Comparison of ENCODE assay signal across 8 cellular contexts in the genomic region with DNA sequence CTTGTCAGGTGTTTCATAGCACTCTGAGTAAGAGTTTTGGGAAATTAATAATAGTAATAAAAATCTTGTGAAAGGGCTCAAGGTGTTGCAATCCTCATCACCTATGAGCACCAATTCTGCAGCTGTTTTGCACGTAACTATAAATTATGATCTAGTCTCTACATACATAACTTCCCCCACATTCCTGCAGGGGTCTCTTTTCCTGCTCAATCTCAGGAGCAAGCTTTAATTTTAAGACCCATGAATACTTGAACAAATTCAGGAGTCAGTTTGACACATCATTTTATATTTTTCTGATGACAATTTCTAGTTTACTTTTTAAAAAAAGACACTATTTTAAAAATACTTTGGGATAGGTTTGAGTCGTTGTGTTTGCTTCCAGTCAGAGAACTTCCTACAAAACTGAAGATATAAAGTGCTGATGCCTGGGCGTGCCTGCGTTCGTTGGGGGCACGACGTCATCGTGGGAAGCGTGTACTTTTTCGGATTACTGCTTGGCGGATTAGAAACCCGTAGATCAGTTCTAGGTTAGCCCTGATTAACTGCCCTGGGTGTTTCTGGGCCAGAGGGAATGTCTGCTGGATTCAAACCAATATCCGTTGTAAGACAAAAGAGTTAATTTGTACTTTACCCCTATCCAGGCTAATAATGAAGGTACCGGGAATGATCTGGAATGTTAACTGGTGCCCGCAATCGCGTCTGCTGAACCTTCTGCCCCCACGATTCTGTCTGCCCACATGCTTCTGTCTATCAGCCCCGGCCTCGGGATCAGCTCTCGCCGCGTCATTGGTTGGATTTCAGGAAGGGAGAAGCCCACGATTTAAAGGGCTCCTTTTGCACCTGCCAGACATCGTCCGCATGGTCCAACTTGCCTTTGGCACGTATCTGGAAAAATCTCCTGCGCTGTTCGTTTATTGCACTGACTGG. TPM values are rescaled to one million over a fixed set of nuclear protein-coding genes. Genes with fewer than 3 reads are reported as not detected.
A peak's percentile ranks its signal among the peaks of the same experiment; 100 is the strongest.
DNase-seq lines count a peak whose midpoint lies in the region; ATAC-seq and TF ChIP-seq lines count a peak whose summit lies in the region.

No MANE protein-coding gene starts in this region.

- H4K20me1 ChIP-seq in HCT116 (ENCODE audit: insufficient read depth) = no peaks in the 10 kb centered on the region; the same call in 1 of the 2 replicates

- BruUV-seq in HCT116 (replicated peaks; lab: Mats Ljungman, UMichigan) = TSS peak; percentile 75

- no peak overlapping the region for H2BK120ac ChIP-seq in mesenchymal stem cell (ENCODE audit: low read depth, low read length)

- peak in 4 of 7 experiments; percentile 13 to 43 (median 34) for DNase-seq in CD8-positive, alpha-beta T cell
- DNase-seq in HCT116 (ENCODE audit: low read depth, low spot score) (peak; percentile 84), NCI-H226 (peak; percentile 84), mesenchymal stem cell (peak; percentile 61), cerebellum (ENCODE audit: low spot score) (no peak)
- DNase-seq in activated CD4-positive, alpha-beta T cell treated with anti-CD3 and anti-CD28 coated beads for 1 hour = peak; percentile 9
- peak; percentile 17 for DNase-seq in effector CD8-positive, alpha-beta T cell (lab: John Stamatoyannopoulos, UW)
- peak; percentile 36 for DNase-seq in stimulated activated CD8-positive, alpha-beta memory T cell treated with anti-CD3 and anti-CD28 coated beads, Interleukin-4, amount 100 ng/mL, for 24 hours (ENCODE audit: low read depth)

- H3K4me1 ChIP-seq in CD8-positive, alpha-beta T cell (ENCODE audit: insufficient read depth, low read length) = peaks cover 10% of the 10 kb centered on the region
- H3K4me1 ChIP-seq in HCT116 (ENCODE audit: control insufficient read depth in 1 of 2, insufficient read depth in 2 of 2, low read length in 2 of 2) = peaks cover 0 to 24% of the 10 kb centered on the region in 2 experiments; a peak in 2 of 4 replicates
- peaks cover 3% of the 10 kb centered on the region for H3K4me1 ChIP-seq in mesenchymal stem cell (ENCODE audit: control insufficient read depth, insufficient read depth, low read depth, low read length)

- H3K9ac ChIP-seq in HCT116 (ENCODE audit: low read length) = peak overlapping the region; percentile 61
- H3K9ac ChIP-seq in mesenchymal stem cell (ENCODE audit: low read length) = peak overlapping the region; percentile 75

- POLR2A ChIA-PET in CD8-positive, alpha-beta T cell (lab: Charles Lee) = interaction anchor here (1.0 to 4.1 kb wide), 5 partner anchors 30 to 88 kb away, joined by 3 to 44 read pairs (median 6); no protein-coding TSS in a partner anchor
- POLR2A ChIA-PET in HCT116 (lab: Charles Lee) = interaction anchor here (1.0 to 2.1 kb wide), 2 partner anchors 9 to 20 kb away, joined by 3 to 7 read pairs; no protein-coding TSS in a partner anchor

- peak overlapping the region; percentile 54 to 68 for H3K18ac ChIP-seq in mesenchymal stem cell (ENCODE audit: low read depth in 1 of 2, low read length in 2 of 2)

- peak overlapping the region in 1 of 2 experiments; percentile 33 for H2BK12ac ChIP-seq in mesenchymal stem cell (ENCODE audit: low read length in 2 of 2)

- H3K4me3 Mint-ChIP-seq in CD8-positive, alpha-beta T cell = peak overlapping the region; percentile 92

- intact Hi-C loops in CD8-positive, alpha-beta T cell (cut with DNase I, micrococcal nuclease) = loop anchor here (1.0 to 5.0 kb wide), 7 partner anchors 34 to 1192 kb away; a partner anchor contains a TSS
- intact Hi-C loops in HCT116 (cut with micrococcal nuclease) = loop anchor here (1.0 to 10.0 kb wide), 4 partner anchors 108 to 306 kb away; a partner anchor contains a TSS

- H3K36me3 ChIP-seq in CD8-positive, alpha-beta T cell (ENCODE audit: insufficient read depth, low read length) = no peaks in the 10 kb centered on the region
- peaks cover under 1 to 3% of the 10 kb centered on the region in 2 experiments; a peak in 2 of 4 replicates for H3K36me3 ChIP-seq in HCT116 (ENCODE audit: control insufficient read depth in 1 of 2, insufficient read depth in 2 of 2, low read length in 2 of 2)
- peaks cover under 1 to 3% of the 10 kb centered on the region in 2 experiments for H3K36me3 ChIP-seq in mesenchymal stem cell (ENCODE audit: control insufficient read depth in 1 of 2, insufficient read depth in 2 of 2, low read depth in 1 of 2, low read length in 2 of 2)

- no peak overlapping the region for H2AK5ac ChIP-seq in mesenchymal stem cell (ENCODE audit: low read length, severe bottlenecking)

- no peak overlapping the region for H3K14ac ChIP-seq in mesenchymal stem cell (ENCODE audit: low read length in 2 of 2)

- peak overlapping the region; percentile 56 for H4K91ac ChIP-seq in mesenchymal stem cell (ENCODE audit: low read length)

- H3K27ac ChIP-seq in CD8-positive, alpha-beta T cell (ENCODE audit: low read depth, low read length) = peak overlapping the region; percentile 19
- H3K27ac ChIP-seq in HCT116 (ENCODE audit: low read depth, low read length) (peak overlapping the region; percentile 44), mesenchymal stem cell (ENCODE audit: low read length, poor library complexity, severe bottlenecking) (peak overlapping the region; percentile 38)

- H3K23ac ChIP-seq in mesenchymal stem cell (ENCODE audit: low read length in 2 of 2) = peak overlapping the region in 1 of 2 experiments; percentile 9

- peaks cover 36% of the 10 kb centered on the region for H3K4me1 Mint-ChIP-seq in CD8-positive, alpha-beta T cell (ENCODE audit: low read depth)

- no peak overlapping the region for H2BK15ac ChIP-seq in mesenchymal stem cell (ENCODE audit: low read depth, poor library complexity, severe bottlenecking)

- H3K9me2 ChIP-seq in HCT116 (ENCODE audit: insufficient read depth) = no peaks in the 10 kb centered on the region

- no peaks in the 10 kb centered on the region for H3K27me3 Mint-ChIP-seq in CD8-positive, alpha-beta T cell (ENCODE audit: low read depth)

- no peak overlapping the region for H2BK5ac ChIP-seq in mesenchymal stem cell (ENCODE audit: low read depth, low read length, poor library complexity, severe bottlenecking)

- peaks cover 37% of the 10 kb centered on the region for H3K79me2 ChIP-seq in HCT116 (ENCODE audit: insufficient read depth, low read length)

- no peaks in the 10 kb centered on the region for H3K9me3 ChIP-seq in CD8-positive, alpha-beta T cell (ENCODE audit: low read length)
- H3K9me3 ChIP-seq in HCT116 (ENCODE audit: control insufficient read depth in 1 of 2, insufficient read depth in 1 of 2, low read depth in 1 of 2, low read length in 2 of 2) = no peaks in the 10 kb centered on the region
- no peaks in the 10 kb centered on the region for H3K9me3 ChIP-seq in mesenchymal stem cell (ENCODE audit: control insufficient read depth, low read length)

- no peak for TF ChIP-seq RAD21 in HCT116 (IDR thresholded peaks at IDR 0.05; ENCODE audit: low read depth)

- peak overlapping the region; percentile 71 for H3K4me3 ChIP-seq in CD8-positive, alpha-beta T cell (ENCODE audit: low read depth, low read length)
- H3K4me3 ChIP-seq in HCT116 (replicated peaks in 1 of 2; ENCODE audit: low read depth in 1 of 2, low read length in 2 of 2) = peak overlapping the region; percentile 47 to 63
- peak overlapping the region; percentile 51 to 96 for H3K4me3 ChIP-seq in mesenchymal stem cell (ENCODE audit: insufficient read depth in 1 of 2, low read depth in 1 of 2, low read length in 2 of 2)

- H3K4ac ChIP-seq in mesenchymal stem cell (ENCODE audit: low read depth in 1 of 2, low read length in 2 of 2) = no peak overlapping the region

- TF ChIP-seq POLR2A in HCT116 (IDR thresholded peaks at IDR 0.05; ENCODE audit: borderline replicate concordance, extremely low read depth, insufficient read depth, insufficient read length) = peak; percentile 33

- H3K27me3 ChIP-seq in CD8-positive, alpha-beta T cell (ENCODE audit: insufficient read depth, low read length) = no peaks in the 10 kb centered on the region
- H3K27me3 ChIP-seq in HCT116 (ENCODE audit: insufficient read depth, low read length) = no peaks in the 10 kb centered on the region
- peaks cover 0 to 4% of the 10 kb centered on the region in 2 experiments for H3K27me3 ChIP-seq in mesenchymal stem cell (ENCODE audit: control insufficient read depth in 1 of 2, insufficient read depth in 1 of 2, low read length in 2 of 2)

- CTCF ChIA-PET in CD8-positive, alpha-beta T cell (lab: Charles Lee) = interaction anchor here (0.9 to 3.7 kb wide), 7 partner anchors 22 to 129 kb away, joined by 4 to 17 read pairs (median 5); no protein-coding TSS in a partner anchor
- CTCF ChIA-PET in HCT116 (lab: Charles Lee) = interaction anchor here (0.7 to 1.5 kb wide), 6 partner anchors 10 to 164 kb away, joined by 3 to 9 read pairs (median 4); no protein-coding TSS in a partner anchor

- H3K79me1 ChIP-seq in mesenchymal stem cell (replicated peaks; ENCODE audit: low read length, poor library complexity, severe bottlenecking) = peaks cover 1% of the 10 kb centered on the region

- H3K4me2 ChIP-seq in HCT116 (ENCODE audit: low read length) (peak overlapping the region; percentile 86), mesenchymal stem cell (ENCODE audit: low read length, poor library complexity, severe bottlenecking) (peak overlapping the region; percentile 100)

- no peaks in the 10 kb centered on the region for H3K9me3 Mint-ChIP-seq in CD8-positive, alpha-beta T cell

- peaks cover 4% of the 10 kb centered on the region for H3K36me3 Mint-ChIP-seq in CD8-positive, alpha-beta T cell

- H4K8ac ChIP-seq in mesenchymal stem cell (ENCODE audit: low read length) = no peak overlapping the region

- TF ChIP-seq CTCF in CD8-positive, alpha-beta T cell (IDR thresholded peaks at IDR 0.05) = no peak
- TF ChIP-seq CTCF in HCT116 (IDR thresholded peaks at IDR 0.05 in 2 of 3, conservative IDR thresholded peaks at IDR 0.05 in 1 of 3; ENCODE audit: borderline replicate concordance in 1 of 3, insufficient read depth in 1 of 3, low read depth in 2 of 3, low read length in 2 of 3) = peak in 2 of 3 experiments; percentile 58 to 60; a peak in 4 of 6 replicates

- 2% methylated on average over 28 of the region's 29 CpGs for WGBS in mesenchymal stem cell

- no peak for ATAC-seq in CD8-positive, alpha-beta T cell
- ATAC-seq in HCT116 = peak; percentile 34

- RAD21 ChIA-PET in HCT116 (lab: Charles Lee; ENCODE audit: low non-redundant PET in 1 of 2, low total read pairs in 2 of 2, uncharacterized antibody in 2 of 2, unreplicated experiment in 2 of 2) = no interaction called here

- peak overlapping the region; percentile 63 for H3K27ac Mint-ChIP-seq in CD8-positive, alpha-beta T cell

- peak overlapping the region; percentile 74 for H2AFZ ChIP-seq in HCT116 (ENCODE audit: low read depth, low read length, poor library complexity, severe bottlenecking)
- H2AFZ ChIP-seq in mesenchymal stem cell (ENCODE audit: low read depth, low read length) = no peak overlapping the region

TF ChIP-seq in HCT116, 20 proteins besides CTCF, POLR2A, EP300 and RAD21 (continues in another document):
- TF ChIP-seq, protein P1, sequence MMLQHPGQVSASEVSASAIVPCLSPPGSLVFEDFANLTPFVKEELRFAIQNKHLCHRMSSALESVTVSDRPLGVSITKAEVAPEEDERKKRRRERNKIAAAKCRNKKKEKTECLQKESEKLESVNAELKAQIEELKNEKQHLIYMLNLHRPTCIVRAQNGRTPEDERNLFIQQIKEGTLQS (IDR thresholded peaks at IDR 0.05) = no peak

RNA-seq across cellular contexts. Expression of a gene that starts 0.9 kb away (rescaled TPM):
- 1 to 10 TPM; 5.0 to 6.2 TPM for total RNA-seq in CD8-positive, alpha-beta T cell
- total RNA-seq in HCT116 (2021; ENCODE audit: unreplicated experiment) = 27.1 TPM
- 6.9 and 8.5 TPM in 2 replicates for polyA plus RNA-seq in HCT116 (2012)
- polyA plus RNA-seq in mesenchymal stem cell (2013, experiment 1 of 2) = 17.5 TPM
- 17.7 TPM for polyA plus RNA-seq in mesenchymal stem cell (2013, experiment 2 of 2)
- 13.3 TPM for total RNA-seq in cerebellum
